Comparison of ENCODE assay signal across 1 cellular context in the genomic region with DNA sequence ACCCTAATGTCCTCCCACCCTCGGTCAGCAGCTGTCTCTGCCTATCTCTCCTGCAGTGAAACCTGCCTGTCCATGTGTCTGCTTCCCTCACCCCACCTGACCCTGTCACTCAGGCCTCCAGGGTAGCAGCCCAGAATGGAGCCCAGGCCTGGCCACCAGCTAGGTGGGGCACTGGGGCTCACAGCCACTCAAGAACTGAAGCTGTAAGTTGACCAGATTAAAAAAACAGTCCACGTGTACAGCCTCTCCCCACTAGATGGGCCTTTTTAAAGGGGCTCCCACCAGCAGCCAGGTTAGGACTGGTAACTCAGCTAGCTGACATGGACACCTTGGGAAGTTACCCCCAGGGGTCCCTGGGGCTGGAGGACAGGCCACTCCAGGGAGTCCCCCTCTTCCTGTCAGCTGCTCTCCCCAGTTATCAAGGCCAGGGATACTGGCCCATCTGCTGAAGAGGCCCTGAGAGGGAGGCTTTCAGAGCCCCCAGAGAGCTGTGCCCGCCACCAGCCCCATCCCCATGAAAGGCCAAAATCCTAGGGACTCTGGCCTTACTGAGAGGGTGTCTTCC.
TF ChIP-seq lines count a peak whose summit lies in the region.

No MANE protein-coding gene starts in this region.

TF ChIP-seq in IMR-90, 13 proteins besides CTCF, POLR2A, EP300 and RAD21:
- no peak for TF ChIP-seq MAZ (IDR thresholded peaks at IDR 0.05; ENCODE audit: borderline replicate concordance, low read depth, low read length)
- TF ChIP-seq BHLHE40 (IDR thresholded peaks at IDR 0.05; ENCODE audit: low read depth, low read length), result no peak
- no peak for TF ChIP-seq CEBPB (IDR thresholded peaks at IDR 0.05; ENCODE audit: low read depth, low read length)
- TF ChIP-seq RFX5 (IDR thresholded peaks at IDR 0.05; ENCODE audit: low read depth, low read length), result no peak
- no peak for TF ChIP-seq FOS (IDR thresholded peaks at IDR 0.05; ENCODE audit: low read depth, low read length)
- no peak for TF ChIP-seq CHD1 (IDR thresholded peaks at IDR 0.05; ENCODE audit: low read depth, low read length)
- TF ChIP-seq, protein P1, sequence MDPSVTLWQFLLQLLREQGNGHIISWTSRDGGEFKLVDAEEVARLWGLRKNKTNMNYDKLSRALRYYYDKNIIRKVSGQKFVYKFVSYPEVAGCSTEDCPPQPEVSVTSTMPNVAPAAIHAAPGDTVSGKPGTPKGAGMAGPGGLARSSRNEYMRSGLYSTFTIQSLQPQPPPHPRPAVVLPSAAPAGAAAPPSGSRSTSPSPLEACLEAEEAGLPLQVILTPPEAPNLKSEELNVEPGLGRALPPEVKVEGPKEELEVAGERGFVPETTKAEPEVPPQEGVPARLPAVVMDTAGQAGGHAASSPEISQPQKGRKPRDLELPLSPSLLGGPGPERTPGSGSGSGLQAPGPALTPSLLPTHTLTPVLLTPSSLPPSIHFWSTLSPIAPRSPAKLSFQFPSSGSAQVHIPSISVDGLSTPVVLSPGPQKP (IDR thresholded peaks at IDR 0.05; ENCODE audit: borderline replicate concordance, low read depth, low read length), result no peak
- no peak for TF ChIP-seq MXI1 (IDR thresholded peaks at IDR 0.05; ENCODE audit: borderline replicate concordance, low read depth, low read length)
- TF ChIP-seq SMC3 (IDR thresholded peaks at IDR 0.05; ENCODE audit: low read depth, low read length), result no peak
- TF ChIP-seq MAFK (IDR thresholded peaks at IDR 0.05; ENCODE audit: low read depth, low read length), result no peak
- TF ChIP-seq NFE2L2 (IDR thresholded peaks at IDR 0.05; ENCODE audit: low read depth, low read length), result no peak
- no peak for TF ChIP-seq RCOR1 (IDR thresholded peaks at IDR 0.05; ENCODE audit: insufficient replicate concordance, low read length)
- TF ChIP-seq, protein P2, sequence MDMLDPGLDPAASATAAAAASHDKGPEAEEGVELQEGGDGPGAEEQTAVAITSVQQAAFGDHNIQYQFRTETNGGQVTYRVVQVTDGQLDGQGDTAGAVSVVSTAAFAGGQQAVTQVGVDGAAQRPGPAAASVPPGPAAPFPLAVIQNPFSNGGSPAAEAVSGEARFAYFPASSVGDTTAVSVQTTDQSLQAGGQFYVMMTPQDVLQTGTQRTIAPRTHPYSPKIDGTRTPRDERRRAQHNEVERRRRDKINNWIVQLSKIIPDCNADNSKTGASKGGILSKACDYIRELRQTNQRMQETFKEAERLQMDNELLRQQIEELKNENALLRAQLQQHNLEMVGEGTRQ (IDR thresholded peaks at IDR 0.05; ENCODE audit: low read depth, low read length), result no peak
